1 cellular context compared by ENCODE assay signal in genomic region chr3:13484861-13485590, GRCh38.
A peak's percentile ranks its signal among the peaks of the same experiment; 100 is the strongest.
TF ChIP-seq lines count a peak whose summit lies in the region.

No MANE protein-coding gene starts in this region.

TF ChIP-seq in HepG2, 621 proteins besides CTCF, POLR2A, EP300 and RAD21 (continued from another document and continues in another):
- TF ChIP-seq PATZ1 (CRISPR knock-in tag; IDR thresholded peaks at IDR 0.05) (peak; percentile 63), ZNF556 (CRISPR knock-in tag; IDR thresholded peaks at IDR 0.05; ENCODE audit: borderline replicate concordance) (no peak), ZNF557 (CRISPR knock-in tag; IDR thresholded peaks at IDR 0.05) (0 out of 2 replicates have a peak, but pooled peaks have one; percentile 40), THAP7 (CRISPR knock-in tag; IDR thresholded peaks at IDR 0.05) (peak; percentile 64; the same call in 1 of the 2 replicates), KDM2A (CRISPR knock-in tag; IDR thresholded peaks at IDR 0.05; ENCODE audit: borderline replicate concordance, low read depth) (peak; percentile 71; the same call in 1 of the 2 replicates), HNF1B (CRISPR knock-in tag; IDR thresholded peaks at IDR 0.05) (peak; percentile 96), CEBPZ (IDR thresholded peaks at IDR 0.05; ENCODE audit: low read length) (no peak), MEF2D (CRISPR knock-in tag; IDR thresholded peaks at IDR 0.05) (peak; percentile 75; the same call in 1 of the 2 replicates), ZNF276 (CRISPR knock-in tag; IDR thresholded peaks at IDR 0.05; ENCODE audit: low read depth) (peak; percentile 85), XRCC5 (optimal IDR thresholded peaks at IDR 0.05; ENCODE audit: low read length) (peak; percentile 49), ZNF766 (CRISPR knock-in tag; IDR thresholded peaks at IDR 0.05; ENCODE audit: borderline replicate concordance) (peak; percentile 81; the same call in 1 of the 2 replicates), TEF (CRISPR knock-in tag; IDR thresholded peaks at IDR 0.05) (no peak), PTBP1 (IDR thresholded peaks at IDR 0.05; ENCODE audit: low read depth, low read length, poor library complexity, severe bottlenecking) (no peak), ZNF580 (CRISPR knock-in tag; IDR thresholded peaks at IDR 0.05; ENCODE audit: borderline replicate concordance, low read depth) (peak; percentile 96; the same call in 1 of the 2 replicates), ZSCAN31 (CRISPR knock-in tag; IDR thresholded peaks at IDR 0.05; ENCODE audit: low read depth) (peak; percentile 78), NFKBIZ (CRISPR knock-in tag; IDR thresholded peaks at IDR 0.05) (0 out of 2 replicates have a peak, but pooled peaks have one; percentile 38), SKI (IDR thresholded peaks at IDR 0.05; ENCODE audit: partially characterized antibody) (no peak), ZNF292 (CRISPR knock-in tag; IDR thresholded peaks at IDR 0.05; ENCODE audit: borderline replicate concordance, low read depth) (peak; percentile 31; the same call in 1 of the 2 replicates), ZBTB43 (CRISPR knock-in tag; conservative IDR thresholded peaks at IDR 0.05) (peak; percentile 78; the same call in 1 of the 2 replicates), ZFP82 (CRISPR knock-in tag; IDR thresholded peaks at IDR 0.05; ENCODE audit: borderline replicate concordance) (no peak; the same call in 1 of the 2 replicates), ZNF615 (CRISPR knock-in tag; IDR thresholded peaks at IDR 0.05; ENCODE audit: borderline replicate concordance) (peak; percentile 32; the same call in 1 of the 2 replicates), ZNF605 (CRISPR knock-in tag; IDR thresholded peaks at IDR 0.05) (peak; percentile 69), POGZ (CRISPR knock-in tag; IDR thresholded peaks at IDR 0.05) (0 out of 2 replicates have a peak, but pooled peaks have one; percentile 59), CREBL2 (CRISPR knock-in tag; IDR thresholded peaks at IDR 0.05; ENCODE audit: borderline replicate concordance) (0 out of 2 replicates have a peak, but pooled peaks have one; percentile 77), ZNF772 (CRISPR knock-in tag; IDR thresholded peaks at IDR 0.05) (0 out of 2 replicates have a peak, but pooled peaks have one; percentile 55), ZNF691 (CRISPR knock-in tag; IDR thresholded peaks at IDR 0.05; ENCODE audit: borderline replicate concordance, low read depth) (peak; percentile 85; the same call in 1 of the 2 replicates), ERF (CRISPR knock-in tag; IDR thresholded peaks at IDR 0.05) (peak; percentile 94), UBTF (CRISPR knock-in tag; IDR thresholded peaks at IDR 0.05) (peak; percentile 63; the same call in 1 of the 2 replicates), ZNF33A (CRISPR knock-in tag; IDR thresholded peaks at IDR 0.05; ENCODE audit: borderline replicate concordance) (0 out of 2 replicates have a peak, but pooled peaks have one; percentile 62), ZNF891 (CRISPR knock-in tag; IDR thresholded peaks at IDR 0.05) (peak; percentile 89; the same call in 1 of the 2 replicates), ZNF839 (CRISPR knock-in tag; IDR thresholded peaks at IDR 0.05; ENCODE audit: borderline replicate concordance) (no peak), ZNF232 (CRISPR knock-in tag; IDR thresholded peaks at IDR 0.05; ENCODE audit: borderline replicate concordance) (peak; percentile 66; the same call in 1 of the 2 replicates), ZNF547 (CRISPR knock-in tag; IDR thresholded peaks at IDR 0.05) (0 out of 2 replicates have a peak, but pooled peaks have one; percentile 50), MAZ (IDR thresholded peaks at IDR 0.05; ENCODE audit: borderline replicate concordance, low read depth, low read length) (no peak), MAZ (CRISPR knock-in tag; IDR thresholded peaks at IDR 0.05; ENCODE audit: low read depth) (peak; percentile 71; the same call in 1 of the 2 replicates), THAP9 (CRISPR knock-in tag; IDR thresholded peaks at IDR 0.05; ENCODE audit: borderline replicate concordance) (0 out of 2 replicates have a peak, but pooled peaks have one; percentile 29), ZNF543 (CRISPR knock-in tag; IDR thresholded peaks at IDR 0.05) (peak; percentile 83), ZNF598 (CRISPR knock-in tag; IDR thresholded peaks at IDR 0.05; ENCODE audit: borderline replicate concordance) (peak; percentile 35; the same call in 1 of the 2 replicates), KLF6 (CRISPR knock-in tag; IDR thresholded peaks at IDR 0.05) (peak; percentile 48; the same call in 1 of the 2 replicates)
